ENCODE assay signal across 8 cellular contexts in genomic region chr10:22712246-22712958, GRCh38. TPM values are rescaled to one million over a fixed set of nuclear protein-coding genes. Genes with fewer than 3 reads are reported as not detected.
A peak's percentile ranks its signal among the peaks of the same experiment; 100 is the strongest.
DNase-seq lines count a peak whose midpoint lies in the region; ATAC-seq and TF ChIP-seq lines count a peak whose summit lies in the region.

No MANE protein-coding gene starts in this region.

- H3K36me3 ChIP-seq in KMS-11 (ENCODE audit: insufficient read depth) (no peaks in the 10 kb centered on the region), colonic mucosa (no peaks in the 10 kb centered on the region)

- no peak overlapping the region for H2AFZ ChIP-seq in KMS-11 (ENCODE audit: low read depth)

- peak overlapping the region; percentile 92 for H3K4me3 ChIP-seq in AG10803 (ENCODE audit: low read length)
- no peak overlapping the region for H3K4me3 ChIP-seq in KMS-11 (IDR thresholded peaks at IDR 0.05; ENCODE audit: insufficient read depth, low read depth, low read length)
- H3K4me3 ChIP-seq in colonic mucosa = peak overlapping the region; percentile 81

- H3K4me1 ChIP-seq in KMS-11 (ENCODE audit: low read depth, poor library complexity, severe bottlenecking) (peaks cover 39% of the 10 kb centered on the region), colonic mucosa (peaks cover 6% of the 10 kb centered on the region)

- H3K27ac Mint-ChIP-seq in naive B cell = peak overlapping the region in 5 of 6 donors; percentile 47 to 88 (median 72)

- peak; percentile 60 for DNase-seq in AG10803 (ENCODE audit: low read depth)
- DNase-seq in colonic mucosa = no peak
- DNase-seq in naive B cell = no peak
- DNase-seq in amygdala (lab: John Stamatoyannopoulos, UW) = no peak
- no peak for DNase-seq in NCI-H146 treated with DMSO at 0.1 percent for 48 hours (lab: John Stamatoyannopoulos, UW; ENCODE audit: unreplicated experiment)
- no peak for DNase-seq in Ammon's horn (ENCODE audit: low spot score)
- no peak for DNase-seq in activated CD4-positive, alpha-beta T cell treated with anti-CD3 and anti-CD28 coated beads, Interleukin-2, amount 50 U/mL, for 48 hours

- H3K27ac ChIP-seq in KMS-11 (no peak overlapping the region), colonic mucosa (no peak overlapping the region)

- no peaks in the 10 kb centered on the region for H3K36me3 Mint-ChIP-seq in naive B cell

- peaks cover 36% of the 10 kb centered on the region for H4K20me1 ChIP-seq in KMS-11 (ENCODE audit: insufficient read depth)

- no peaks in the 10 kb centered on the region for H3K27me3 Mint-ChIP-seq in naive B cell

- intact Hi-C loops in colonic mucosa (cut with DNase I) = loop anchor here (10.0 kb wide), 1 partner anchor 708 kb away; the partner anchor contains the start of gene DNAJC1

- H3K27me3 ChIP-seq in KMS-11 (ENCODE audit: insufficient read depth, low read depth) (no peaks in the 10 kb centered on the region), colonic mucosa (no peaks in the 10 kb centered on the region)

- TF ChIP-seq CTCF in AG10803 (conservative IDR thresholded peaks at IDR 0.05; ENCODE audit: low read length) (no peak), KMS-11 (conservative IDR thresholded peaks at IDR 0.05; ENCODE audit: low read depth, low read length) (no peak), colonic mucosa (IDR thresholded peaks at IDR 0.05) (no peak)

- ATAC-seq in naive B cell (ENCODE audit: low read depth in 2 of 2) = no peak

- peaks cover 66% of the 10 kb centered on the region for H3K79me2 ChIP-seq in KMS-11 (ENCODE audit: insufficient read depth, low read depth)

- H3K4me3 Mint-ChIP-seq in naive B cell = peak overlapping the region; percentile 72 to 95 (median 92)

- no peaks in the 10 kb centered on the region for H3K9me3 ChIP-seq in colonic mucosa

- no peaks in the 10 kb centered on the region for H3K9me3 Mint-ChIP-seq in naive B cell

- H3K4me1 Mint-ChIP-seq in naive B cell = peaks cover 37 to 58% (median 55%) of the 10 kb centered on the region in 3 donors

- H3K4me2 ChIP-seq in KMS-11 = peak overlapping the region; percentile 86

- peak overlapping the region; percentile 71; the same call in 1 of the 2 replicates for H3K9ac ChIP-seq in KMS-11
- H3K9ac ChIP-seq in colonic mucosa (ENCODE audit: low read depth in 2 of 2, low read length in 2 of 2) = peak overlapping the region; percentile 81 to 96

RNA-seq across cellular contexts. Expression of gene PIP4K2A, which starts 2.0 kb away (rescaled TPM):
- total RNA-seq in colonic mucosa = 10 to 100 TPM; 12.1 to 14.9 TPM
- polyA plus RNA-seq in naive B cell (ENCODE audit: low read depth in 6 of 6) = 10 to 100 TPM; 16.8 to 45.7 (median 26.3) TPM
